Comparison of ENCODE assay signal across 8 cellular contexts in genomic region chr4:182918791-182919302, GRCh38. TPM values are rescaled to one million over a fixed set of nuclear protein-coding genes. Genes with fewer than 3 reads are reported as not detected.
A peak's percentile ranks its signal among the peaks of the same experiment; 100 is the strongest.
DNase-seq lines count a peak whose midpoint lies in the region; ATAC-seq, FAIRE-seq and TF ChIP-seq lines count a peak whose summit lies in the region.

No MANE protein-coding gene starts in this region.

- intact Hi-C loops in psoas muscle (cut with DNase I), result no loop called here

- DNase-seq in activated CD4-positive, alpha-beta T cell treated with anti-CD3 and anti-CD28 coated beads, Interleukin-2, amount 50 U/mL, for 4 hours, result peak; percentile 6 to 8
- DNase-seq in psoas muscle, result no peak
- DNase-seq in osteoblast (ENCODE audit: insufficient read length, low spot score, missing footprints), result no peak
- no peak for DNase-seq in hepatic stellate cell (ENCODE audit: low spot score)
- DNase-seq in GM19239 (ENCODE audit: insufficient read length, low spot score), result no peak
- DNase-seq in GM03348 (ENCODE audit: low spot score), result no peak

- peaks cover 33% of the 10 kb centered on the region for H3K79me2 ChIP-seq in osteoblast (ENCODE audit: insufficient read depth, low read length)

- H3K9me3 ChIP-seq in psoas muscle (no peaks in the 10 kb centered on the region), osteoblast (ENCODE audit: low read depth, low read length) (no peaks in the 10 kb centered on the region)

- no peak overlapping the region for H2AFZ ChIP-seq in osteoblast (ENCODE audit: low read length)

- peaks cover 0 to 15% of the 10 kb centered on the region in 2 donors for H3K36me3 ChIP-seq in psoas muscle (ENCODE audit: insufficient read depth in 1 of 2, low read depth in 1 of 2)
- H3K36me3 ChIP-seq in osteoblast (ENCODE audit: insufficient read depth, low read length), result peaks cover 13% of the 10 kb centered on the region

- H3K4me3 ChIP-seq in psoas muscle (no peak overlapping the region), osteoblast (ENCODE audit: insufficient read depth, low read length) (no peak overlapping the region)

- TF ChIP-seq CTCF in psoas muscle (IDR thresholded peaks at IDR 0.05) (no peak), osteoblast (IDR thresholded peaks at IDR 0.05; ENCODE audit: extremely low read depth, low read depth, low read length) (no peak)

- no peak overlapping the region for H3K4me2 ChIP-seq in osteoblast (ENCODE audit: insufficient read depth, low read length)

- H3K27me3 ChIP-seq in psoas muscle (ENCODE audit: insufficient read depth in 3 of 3, low read length in 2 of 3) (no peaks in the 10 kb centered on the region), osteoblast (ENCODE audit: insufficient read depth, low read length) (no peaks in the 10 kb centered on the region)

- FAIRE-seq in GM19239 (lab: Jason Lieb, UNC), result no peak

- H3K27ac ChIP-seq in psoas muscle (peak overlapping the region; percentile 97), osteoblast (ENCODE audit: low read depth, low read length) (no peak overlapping the region)

- H3K4me1 ChIP-seq in psoas muscle (peaks cover 6% of the 10 kb centered on the region), osteoblast (ENCODE audit: insufficient read depth, low read length) (peaks cover 25% of the 10 kb centered on the region)

- ATAC-seq in GM19043 (IDR thresholded peaks at IDR 0.05; ENCODE audit: low read depth, unreplicated experiment) (peak; percentile 22), HG03064 (IDR thresholded peaks at IDR 0.05; ENCODE audit: low read depth, unreplicated experiment) (peak; percentile 28), psoas muscle (no peak)

- no peaks in the 10 kb centered on the region for H4K20me1 ChIP-seq in osteoblast (ENCODE audit: insufficient read depth, low read length)

- WGBS in psoas muscle, 3 donors, result 86 to 96% (median 95%) methylated on average over 7 of the region's 7 CpGs

RNA-seq across cellular contexts. Expression of gene DCTD, which starts 1.7 kb away (rescaled TPM):
- total RNA-seq in psoas muscle (10 to 100 TPM; 35.3 to 54.0 (median 47.0) TPM), osteoblast (104 and 110 TPM in 2 replicates)
- polyA plus RNA-seq in psoas muscle, result 10 to 100 TPM; 30.5 to 63.4 (median 56.9) TPM

Comparison
In these comparisons a context has a peak if more than half of its experiments do, and no peak if none do; other contexts are left out.
1. ATAC-seq: peak in GM19043 (single experiment) and HG03064 (single experiment); none in psoas muscle (0 of 4).
2. DNase-seq: peak in activated CD4-positive, alpha-beta T cell treated with anti-CD3 and anti-CD28 coated beads, Interleukin-2, amount 50 U/mL, for 4 hours (2 of 2); none in psoas muscle (0 of 2), osteoblast (single experiment), hepatic stellate cell (single experiment), GM19239 (single experiment) and GM03348 (single experiment).